In the genomic region with DNA sequence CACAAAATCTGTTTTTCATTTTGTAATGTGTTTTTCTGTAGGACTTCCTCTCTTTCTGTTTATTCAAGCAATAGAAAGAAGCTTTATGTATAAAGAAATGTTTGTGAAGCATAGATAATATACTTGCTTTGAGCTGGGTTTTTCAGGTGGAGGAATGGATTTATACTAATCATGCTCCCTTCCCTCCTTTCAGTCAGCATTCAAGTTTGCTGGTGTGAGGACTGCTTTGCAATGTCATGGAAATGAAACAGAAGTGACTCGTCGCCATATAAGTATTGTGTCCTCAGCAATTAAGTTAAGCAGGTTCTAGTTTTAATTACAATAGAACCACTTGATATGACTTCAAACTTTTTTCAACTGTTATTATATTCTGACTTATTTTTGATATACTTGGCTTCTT, we compare ENCODE assay signal across 28 cellular contexts.
"Had no signal": no experiment of that assay in that cellular context is flagged by ENCODE, and none has a peak within 500 bp of the region (broad histone marks: within the 10 kb centered on the region; RNA-seq: fewer than 3 reads in every experiment).

No MANE protein-coding gene starts in this region.

- H3K9me3 Mint-ChIP-seq: activated CD4-positive, alpha-beta memory T cell treated with anti-CD3 and anti-CD28 coated beads for 36 hours; activated naive CD8-positive, alpha-beta T cell treated with anti-CD3 and anti-CD28 coated beads for 36 hours had no signal

- H3K36me3 Mint-ChIP-seq: activated CD4-positive, alpha-beta memory T cell treated with anti-CD3 and anti-CD28 coated beads for 36 hours; activated naive CD8-positive, alpha-beta T cell treated with anti-CD3 and anti-CD28 coated beads for 36 hours had no signal

- DNase-seq: activated CD4-positive, alpha-beta memory T cell treated with anti-CD3 and anti-CD28 coated beads for 36 hours; activated CD4-positive, alpha-beta T cell treated with anti-CD3 and anti-CD28 coated beads for 36 hours; activated CD4-positive, alpha-beta T cell treated with anti-CD3 and anti-CD28 coated beads, Interleukin-2, amount 50 U/mL, for 1 hour; activated CD8-positive, alpha-beta memory T cell treated with anti-CD3 and anti-CD28 coated beads, Interleukin-2, amount 50 U/mL, for 48 hours; activated effector memory CD4-positive, alpha-beta T cell treated with anti-CD3 and anti-CD28 coated beads, Interleukin-2, amount 50 U/mL, for 16 hours; activated naive CD4-positive, alpha-beta T cell; activated naive CD4-positive, alpha-beta T cell treated with anti-CD3 and anti-CD28 coated beads, Interleukin-2, amount 50 U/mL, for 16 hours; activated naive CD8-positive, alpha-beta T cell treated with anti-CD3 and anti-CD28 coated beads for 36 hours; activated T-cell treated with anti-CD3 and anti-CD28 coated beads, Interleukin-2, amount 50 U/mL, for 48 hours; amniotic stem cell; aorta; brain microvascular endothelial cell; central memory CD4-positive, alpha-beta T cell; Karpas-422; NCI-H1105; NCI-H1417 treated with DMSO at 0.1 percent for 48 hours; NCI-H187 treated with DMSO at 0.1 percent for 48 hours; NCI-H2081; NCI-H510A; NCI-H526; NCI-H748 treated with DMSO at 0.1 percent for 48 hours; NK-92 treated with Interleukin-12 subunit alpha and Interleukin-12 subunit beta, amount 100 ng/mL, for 24 hours; PC-9; Right ventricle myocardium superior; SW 1271; T-helper 1 cell; T1000 had no signal

- H3K4me3 Mint-ChIP-seq: activated CD4-positive, alpha-beta memory T cell treated with anti-CD3 and anti-CD28 coated beads for 36 hours; activated CD4-positive, alpha-beta T cell treated with anti-CD3 and anti-CD28 coated beads for 36 hours; activated naive CD8-positive, alpha-beta T cell treated with anti-CD3 and anti-CD28 coated beads for 36 hours had no signal

- H3K27ac ChIP-seq: brain microvascular endothelial cell, PC-9 had no signal

- H3K27me3 Mint-ChIP-seq: activated CD4-positive, alpha-beta memory T cell treated with anti-CD3 and anti-CD28 coated beads for 36 hours; activated CD4-positive, alpha-beta T cell treated with anti-CD3 and anti-CD28 coated beads for 36 hours; activated naive CD8-positive, alpha-beta T cell treated with anti-CD3 and anti-CD28 coated beads for 36 hours had no signal

- H3K4me1 Mint-ChIP-seq: activated CD4-positive, alpha-beta T cell treated with anti-CD3 and anti-CD28 coated beads for 36 hours; activated naive CD8-positive, alpha-beta T cell treated with anti-CD3 and anti-CD28 coated beads for 36 hours had no signal

- H3K36me3 ChIP-seq: brain microvascular endothelial cell had no signal

- H3K4me2 ChIP-seq: PC-9 had no signal

- H3K27me3 ChIP-seq: brain microvascular endothelial cell had no signal

- H3K4me3 ChIP-seq: PC-9 had no signal

- ATAC-seq: activated CD4-positive, alpha-beta T cell treated with anti-CD3 and anti-CD28 coated beads for 36 hours; activated CD4-positive, CD25-positive, alpha-beta regulatory T cell treated with anti-CD3 and anti-CD28 coated beads, Interleukin-2, amount 50 U/mL, for 24 hours had no signal

- H2AFZ ChIP-seq: PC-9 had no signal

- H3K27ac Mint-ChIP-seq: activated CD4-positive, alpha-beta memory T cell treated with anti-CD3 and anti-CD28 coated beads for 36 hours; activated CD4-positive, alpha-beta T cell treated with anti-CD3 and anti-CD28 coated beads for 36 hours; activated naive CD8-positive, alpha-beta T cell treated with anti-CD3 and anti-CD28 coated beads for 36 hours had no signal
